18 cellular contexts compared by ENCODE assay signal in the genomic region with DNA sequence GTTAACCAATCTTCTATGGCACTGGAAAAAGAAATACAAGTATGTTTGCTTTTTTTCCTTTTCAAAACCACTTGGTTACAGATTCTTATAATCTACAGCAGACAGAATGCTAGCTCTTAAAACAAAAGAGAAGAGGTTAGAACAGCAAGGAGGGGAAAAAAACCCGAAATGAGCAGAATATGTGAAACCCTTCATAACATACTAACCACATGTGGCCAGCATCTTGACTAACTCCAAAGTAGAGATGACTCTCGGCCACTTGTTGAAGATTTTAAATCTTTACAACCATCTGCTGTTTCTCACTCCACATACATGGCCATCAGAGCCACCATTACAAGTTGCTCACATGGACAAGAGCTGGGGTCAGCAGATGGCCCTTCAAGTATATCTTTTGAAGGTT.
A peak's percentile ranks its signal among the peaks of the same experiment; 100 is the strongest.
DNase-seq lines count a peak whose midpoint lies in the region; ATAC-seq and TF ChIP-seq lines count a peak whose summit lies in the region.
"Had no signal": no experiment of that assay in that cellular context is flagged by ENCODE, and none has a peak within 500 bp of the region (broad histone marks: within the 10 kb centered on the region; RNA-seq: fewer than 3 reads in every experiment).

No MANE protein-coding gene starts in this region.

- H3K79me2 ChIP-seq in trophoblast cell (ENCODE audit: control insufficient read depth, insufficient read depth, low read length, poor library complexity): no peaks in the 10 kb centered on the region

- H3K4me1 ChIP-seq in IMR-90 (ENCODE audit: control insufficient read depth, insufficient read depth, low read length) (peaks cover 8% of the 10 kb centered on the region; the same call in 1 of the 2 replicates), trophoblast cell (ENCODE audit: control insufficient read depth in 1 of 2, insufficient read depth in 2 of 2, low read length in 2 of 2) (no peaks in the 10 kb centered on the region)
- H3K4me1 ChIP-seq: BLaER1 treated with 17β-estradiol and CSF1 and Interleukin-3, amounts not matched to agents 10 nM and 100 nM; left lung had no signal

- BruUV-seq in IMR-90 (replicated peaks; lab: Mats Ljungman, UMichigan): no TSS peak

- H2BK120ac ChIP-seq in IMR-90 (ENCODE audit: low read depth, low read length): peak overlapping the region; percentile 77
- no peak overlapping the region for H2BK120ac ChIP-seq in trophoblast cell (ENCODE audit: insufficient read depth, low read length, poor library complexity)

- H3K27me3 ChIP-seq in IMR-90 (ENCODE audit: control insufficient read depth, insufficient read depth, low read length) (no peaks in the 10 kb centered on the region), trophoblast cell (ENCODE audit: insufficient read depth, low read length) (no peaks in the 10 kb centered on the region)
- H3K27me3 ChIP-seq: BLaER1 treated with 17β-estradiol and CSF1 and Interleukin-3, amounts not matched to agents 10 nM and 100 nM; left lung had no signal

- H4K12ac ChIP-seq in trophoblast cell (ENCODE audit: low read depth, low read length): no peak overlapping the region

- H3K9me3 ChIP-seq in IMR-90 (ENCODE audit: control insufficient read depth, insufficient read depth, low read length) (peaks cover 2% of the 10 kb centered on the region; the same call in 1 of the 2 replicates), trophoblast cell (ENCODE audit: insufficient read depth, low read depth, low read length) (no peaks in the 10 kb centered on the region)

- WGBS in IMR-90 (ENCODE audit: extremely low coverage in 2 of 2, insufficient read length in 1 of 2), 2 experiments: no CpG with 5 or more reads among the region's 2 CpGs
- WGBS in trophoblast cell (ENCODE audit: extremely low coverage, insufficient coverage, insufficient read length): no CpG with 5 or more reads among the region's 2 CpGs

- H3K9ac ChIP-seq in IMR-90 (ENCODE audit: low read depth, low read length): no peak overlapping the region
- no peak overlapping the region for H3K9ac ChIP-seq in trophoblast cell (ENCODE audit: low read length)
- H3K9ac ChIP-seq: BLaER1 treated with 17β-estradiol and CSF1 and Interleukin-3, amounts not matched to agents 10 nM and 100 nM had no signal

- H3K36me3 ChIP-seq in IMR-90 (ENCODE audit: control insufficient read depth, insufficient read depth, low read length) (no peaks in the 10 kb centered on the region), trophoblast cell (ENCODE audit: control insufficient read depth in 1 of 2, insufficient read depth in 2 of 2, low read length in 2 of 2) (peaks cover 0 to 2% of the 10 kb centered on the region in 2 experiments)
- H3K36me3 ChIP-seq: left lung had no signal

- in situ Hi-C loops in IMR-90 (cut with MboI; ENCODE audit: low sequenced_read_pairs): no loop called here

- H4K20me1 ChIP-seq in IMR-90 (ENCODE audit: insufficient read depth, low read length): no peaks in the 10 kb centered on the region

- no peak overlapping the region for H2BK12ac ChIP-seq in trophoblast cell (ENCODE audit: low read length)

- H2BK5ac ChIP-seq in IMR-90 (ENCODE audit: low read depth, low read length, poor library complexity, severe bottlenecking) (peak overlapping the region; percentile 71), trophoblast cell (ENCODE audit: low read depth, low read length, poor library complexity) (no peak overlapping the region)

- H2AFZ ChIP-seq in IMR-90 (replicated peaks; ENCODE audit: low read length, poor library complexity): no peak overlapping the region
- no peak overlapping the region for H2AFZ ChIP-seq in trophoblast cell (ENCODE audit: insufficient read depth, low read length, poor library complexity)
- H2AFZ ChIP-seq: GM23338 had no signal

- no peak overlapping the region for H3K56ac ChIP-seq in IMR-90 (ENCODE audit: extremely low read depth, insufficient read depth, low read length)

- peak overlapping the region in 1 of 2 experiments; percentile 70; a peak in 2 of 4 replicates for H4K8ac ChIP-seq in IMR-90 (ENCODE audit: low read depth in 2 of 2, low read length in 2 of 2)
- no peak overlapping the region for H4K8ac ChIP-seq in trophoblast cell (ENCODE audit: low read depth, low read length)

- peaks cover 4% of the 10 kb centered on the region; the same call in 1 of the 2 replicates for H3K9me1 ChIP-seq in IMR-90 (ENCODE audit: insufficient read depth, low read length)

- H3K4me2 ChIP-seq in IMR-90 (ENCODE audit: low read depth, low read length) (no peak overlapping the region), trophoblast cell (ENCODE audit: low read length) (no peak overlapping the region)
- H3K4me2 ChIP-seq: BLaER1 treated with 17β-estradiol and CSF1 and Interleukin-3, amounts not matched to agents 10 nM and 100 nM; GM23338 had no signal

- no peak overlapping the region for H3K4me3 ChIP-seq in AG10803 (ENCODE audit: low read length)
- H3K4me3 ChIP-seq in IMR-90 (ENCODE audit: insufficient read depth, low read depth, low read length): no peak overlapping the region
- no peak overlapping the region for H3K4me3 ChIP-seq in trophoblast cell (ENCODE audit: low read depth, low read length)
- H3K4me3 ChIP-seq: BLaER1 treated with 17β-estradiol and CSF1 and Interleukin-3, amounts not matched to agents 10 nM and 100 nM; GM23338; left lung had no signal

- CTCF ChIA-PET in IMR-90 (lab: Yijun Ruan, JAX): interaction anchor here (1.4 to 1.5 kb wide), 3 partner anchors 11 to 41 kb away, joined by 3 read pairs; no protein-coding TSS in a partner anchor

- H3K4ac ChIP-seq in IMR-90 (ENCODE audit: low read depth, low read length): peak overlapping the region; percentile 58; the same call in 1 of the 2 replicates
- no peak overlapping the region for H3K4ac ChIP-seq in trophoblast cell (ENCODE audit: low read depth, low read length)

- H2AK5ac ChIP-seq in IMR-90 (ENCODE audit: low read depth, low read length): peak overlapping the region; percentile 56; the same call in 1 of the 2 replicates
- H2AK5ac ChIP-seq in trophoblast cell (ENCODE audit: low read length): no peak overlapping the region

- H3K18ac ChIP-seq in IMR-90 (ENCODE audit: low read depth, low read length) (peak overlapping the region; percentile 85; the same call in 1 of the 2 replicates), trophoblast cell (ENCODE audit: low read length) (no peak overlapping the region)

- H3K14ac ChIP-seq in IMR-90 (replicated peaks; ENCODE audit: low read depth, low read length) (peak overlapping the region; percentile 5; the same call in 1 of the 2 replicates), trophoblast cell (ENCODE audit: low read length) (no peak overlapping the region)

- ATAC-seq in IMR-90 (ENCODE audit: low read depth): no peak
- no peak for ATAC-seq in stimulated activated naive CD8-positive, alpha-beta T cell treated with anti-CD3 and anti-CD28 coated beads, Interleukin-15, Interleukin-2, amounts not matched to agents 100 U/mL and 50 U/mL, for 24 hours
- ATAC-seq: GM23338 had no signal

- H2BK15ac ChIP-seq in IMR-90 (ENCODE audit: low read depth, low read length): no peak overlapping the region

- no peak for TF ChIP-seq POLR2A in IMR-90 (IDR thresholded peaks at IDR 0.05; ENCODE audit: low read depth, low read length)

- H2BK20ac ChIP-seq in IMR-90 (ENCODE audit: low read depth, low read length): peak overlapping the region; percentile 43; the same call in 1 of the 2 replicates

- intact Hi-C loops in IMR-90 (cut with micrococcal nuclease): no loop called here

- POLR2A ChIA-PET in IMR-90 (lab: Charles Lee; ENCODE audit: unreplicated experiment): no interaction called here

- no peak overlapping the region for H2AK9ac ChIP-seq in IMR-90 (replicated peaks; ENCODE audit: low read depth, low read length, poor library complexity)

- TF ChIP-seq RAD21 in IMR-90 (IDR thresholded peaks at IDR 0.05; ENCODE audit: low read length): no peak

- H4K91ac ChIP-seq in IMR-90 (ENCODE audit: insufficient read depth, low read depth, low read length) (peak overlapping the region; percentile 38; the same call in 1 of the 2 replicates), trophoblast cell (ENCODE audit: low read depth, low read length) (peak overlapping the region; percentile 32)

- TF ChIP-seq CTCF in AG10803 (conservative IDR thresholded peaks at IDR 0.05; ENCODE audit: low read length): no peak
- TF ChIP-seq CTCF in IMR-90 (conservative IDR thresholded peaks at IDR 0.05; ENCODE audit: low read depth, low read length): no peak

- H3K27ac ChIP-seq in IMR-90 (ENCODE audit: insufficient read depth, low read length): no peak overlapping the region
- H3K27ac ChIP-seq in trophoblast cell (ENCODE audit: low read depth, low read length): peak overlapping the region; percentile 2
- H3K27ac ChIP-seq: BLaER1 treated with 17β-estradiol and CSF1 and Interleukin-3, amounts not matched to agents 10 nM and 100 nM; left lung had no signal

- H3K23ac ChIP-seq in IMR-90 (ENCODE audit: low read depth, low read length) (no peak overlapping the region), trophoblast cell (ENCODE audit: low read length) (no peak overlapping the region)

- H3K79me1 ChIP-seq in IMR-90 (ENCODE audit: low read depth in 1 of 2, low read length in 2 of 2): peaks cover 0 to 8% of the 10 kb centered on the region in 2 experiments; a peak in 1 of 4 replicates
- peaks cover 2% of the 10 kb centered on the region for H3K79me1 ChIP-seq in trophoblast cell (ENCODE audit: low read length)

- DNase-seq in AG10803 (ENCODE audit: low read depth) (peak; percentile 79), IMR-90 (no peak), astrocyte of the hippocampus (ENCODE audit: low read depth, low spot score) (peak; percentile 9), trophoblast cell (no peak), NCI-H2029 (lab: John Stamatoyannopoulos, UW) (no peak), NCI-H1417 treated with DMSO at 0.1 percent for 48 hours (lab: John Stamatoyannopoulos, UW) (no peak), AG08396 (ENCODE audit: low spot score) (no peak)
- no peak for DNase-seq in stimulated activated naive CD8-positive, alpha-beta T cell treated with anti-CD3 and anti-CD28 coated beads, Interleukin-15, Interleukin-2, amounts not matched to agents 100 U/mL and 50 U/mL, for 24 hours
- DNase-seq: activated CD4-positive, alpha-beta memory T cell treated with anti-CD3 and anti-CD28 coated beads, Interleukin-2, amount 10 ng/mL, durations not matched to agents 7 days and 5 days; activated CD4-positive, CD25-positive, alpha-beta regulatory T cell; activated gamma-delta T cell; left lung; NCI-H146; NCI-H2171; NCI-H526 treated with DMSO at 0.1 percent for 48 hours; posterior cingulate gyrus had no signal

- H4K5ac ChIP-seq in IMR-90 (ENCODE audit: low read depth, low read length): peak overlapping the region; percentile 69; the same call in 1 of the 2 replicates

- dilution Hi-C loops in IMR-90 (cut with HindIII; ENCODE audit: low sequenced_read_pairs, unreplicated experiment): no loop called here

TF ChIP-seq in IMR-90, 13 proteins besides CTCF, POLR2A, EP300 and RAD21 (continues in another document):
- no peak for TF ChIP-seq FOS (IDR thresholded peaks at IDR 0.05; ENCODE audit: low read depth, low read length)
- TF ChIP-seq RCOR1 (IDR thresholded peaks at IDR 0.05; ENCODE audit: insufficient replicate concordance, low read length): no peak
- TF ChIP-seq RFX5 (IDR thresholded peaks at IDR 0.05; ENCODE audit: low read depth, low read length): no peak
- TF ChIP-seq SMC3 (IDR thresholded peaks at IDR 0.05; ENCODE audit: low read depth, low read length): no peak
- no peak for TF ChIP-seq CHD1 (IDR thresholded peaks at IDR 0.05; ENCODE audit: low read depth, low read length)

Comparison
In these comparisons a context has a peak if more than half of its experiments do, and no peak if none do; other contexts are left out.
1. DNase-seq: peak in AG10803 (single experiment) and astrocyte of the hippocampus (single experiment); none in IMR-90 (single experiment), trophoblast cell (0 of 2), NCI-H2029 (single experiment), stimulated activated naive CD8-positive, alpha-beta T cell treated with anti-CD3 and anti-CD28 coated beads, Interleukin-15, Interleukin-2, amounts not matched to agents 100 U/mL and 50 U/mL, for 24 hours (single experiment), NCI-H1417 treated with DMSO at 0.1 percent for 48 hours (single experiment) and AG08396 (single experiment).